Comparison of ENCODE assay signal across 18 cellular contexts in genomic region chr1:61111084-61112050, GRCh38. TPM values are rescaled to one million over a fixed set of nuclear protein-coding genes. Genes with fewer than 3 reads are reported as not detected.
DNase-seq lines count a peak whose midpoint lies in the region; ATAC-seq and TF ChIP-seq lines count a peak whose summit lies in the region.
"Had no signal": no experiment of that assay in that cellular context is flagged by ENCODE, and none has a peak within 500 bp of the region (broad histone marks: within the 10 kb centered on the region; RNA-seq: fewer than 3 reads in every experiment).

No MANE protein-coding gene starts in this region.

- H3K36me3 Mint-ChIP-seq in WTC11: peaks cover 23% of the 10 kb centered on the region

- DNase-seq in AG10803 (ENCODE audit: low read depth): peak; percentile 16
- no peak for DNase-seq in WTC11 (ENCODE audit: low spot score)
- DNase-seq in sciatic nerve (ENCODE audit: low spot score): no peak
- no peak for DNase-seq in WERI-Rb-1
- DNase-seq in amniotic stem cell (lab: John Stamatoyannopoulos, UW): no peak
- no peak for DNase-seq in stimulated activated CD4-positive, alpha-beta T cell treated with anti-CD3 and anti-CD28 coated beads, Interleukin-2, amount 100 ng/mL, for 24 hours
- DNase-seq: activated CD4-positive, alpha-beta T cell treated with anti-CD3 and anti-CD28 coated beads for 48 hours; activated CD8-positive, alpha-beta memory T cell treated with anti-CD3 and anti-CD28 coated beads, Interleukin-2, amount 50 U/mL, for 4 hours; activated effector memory CD4-positive, alpha-beta T cell treated with anti-CD3 and anti-CD28 coated beads, Interleukin-2, amount 50 U/mL, for 16 hours; amygdala; KBM-7; left colon; NCI-H1092 treated with DMSO at 0.1 percent for 48 hours; NCI-H2081 treated with DMSO at 0.1 percent for 48 hours had no signal

- H3K27me3 ChIP-seq in iPS-18a (ENCODE audit: control insufficient read depth, insufficient read depth, low read length): no peaks in the 10 kb centered on the region
- H3K27me3 ChIP-seq in WERI-Rb-1 (ENCODE audit: insufficient read depth, low read depth, severe bottlenecking): no peaks in the 10 kb centered on the region

- intact Hi-C loops in sciatic nerve (cut with DNase I): no loop called here

- TF ChIP-seq CTCF in AG10803 (conservative IDR thresholded peaks at IDR 0.05; ENCODE audit: low read length) (no peak), WTC11 (IDR thresholded peaks at IDR 0.05) (no peak), WERI-Rb-1 (IDR thresholded peaks at IDR 0.05; ENCODE audit: low read depth, low read length) (no peak)

- H3K9me3 ChIP-seq in iPS-18a (ENCODE audit: control insufficient read depth, low read depth, low read length) (no peaks in the 10 kb centered on the region), WERI-Rb-1 (ENCODE audit: severe bottlenecking) (no peaks in the 10 kb centered on the region)

- H3K27ac Mint-ChIP-seq in WTC11: peak overlapping the region; percentile 21

- no peak overlapping the region for H3K4me3 ChIP-seq in AG10803 (ENCODE audit: low read length)
- H3K4me3 ChIP-seq in iPS-18a (ENCODE audit: low read length): peak overlapping the region; percentile 10
- no peak overlapping the region for H3K4me3 ChIP-seq in WERI-Rb-1 (ENCODE audit: low read depth, low read length)

- no peak overlapping the region; the same call in 1 of the 2 replicates for H3K4me3 Mint-ChIP-seq in WTC11

- CTCF ChIA-PET in WTC11 (lab: Charles Lee): interaction anchor here (0.7 kb wide), 1 partner anchor 61 kb away, joined by 3 read pairs; no protein-coding TSS in a partner anchor

- peaks cover 26% of the 10 kb centered on the region for H3K9me3 Mint-ChIP-seq in WTC11

- H3K27me3 Mint-ChIP-seq in WTC11 (ENCODE audit: low read depth): no peaks in the 10 kb centered on the region

- peaks cover 11% of the 10 kb centered on the region for H3K4me1 ChIP-seq in iPS-18a (ENCODE audit: control insufficient read depth, low read depth, low read length)
- H3K4me1 ChIP-seq: parathyroid adenoma had no signal

- no peaks in the 10 kb centered on the region for H3K36me3 ChIP-seq in iPS-18a (ENCODE audit: control insufficient read depth, low read depth, low read length)
- no peaks in the 10 kb centered on the region for H3K36me3 ChIP-seq in WERI-Rb-1

- peaks cover 42% of the 10 kb centered on the region for H3K4me1 Mint-ChIP-seq in WTC11

- POLR2A ChIA-PET in WTC11 (lab: Charles Lee): interaction anchor here (1.1 kb wide), 1 partner anchor 11 kb away, joined by 3 read pairs; no protein-coding TSS in a partner anchor

- no peak overlapping the region for H3K9ac ChIP-seq in iPS-18a (ENCODE audit: low read length)
- H3K9ac ChIP-seq: parathyroid adenoma had no signal

- H3K27ac ChIP-seq in iPS-18a (ENCODE audit: low read length): no peak overlapping the region
- no peak overlapping the region for H3K27ac ChIP-seq in WERI-Rb-1
- H3K27ac ChIP-seq: parathyroid adenoma, RWPE1 had no signal

- ATAC-seq in WTC11 (peak; percentile 53), sciatic nerve (peak; percentile 32), HG03139 (IDR thresholded peaks at IDR 0.05; ENCODE audit: unreplicated experiment) (no peak)
- ATAC-seq: left colon had no signal

TF ChIP-seq in WTC11, 78 proteins besides CTCF, POLR2A, EP300 and RAD21:
- TF ChIP-seq TCF7 (CRISPR knock-in tag; IDR thresholded peaks at IDR 0.05; ENCODE audit: low read depth): no peak
- no peak for TF ChIP-seq ZNF317 (CRISPR knock-in tag; IDR thresholded peaks at IDR 0.05; ENCODE audit: borderline replicate concordance, low read depth)
- no peak for TF ChIP-seq ZNF121 (CRISPR knock-in tag; IDR thresholded peaks at IDR 0.05)
- TF ChIP-seq NR1H2 (CRISPR knock-in tag; IDR thresholded peaks at IDR 0.05): no peak
- no peak for TF ChIP-seq PRRX2 (CRISPR knock-in tag; IDR thresholded peaks at IDR 0.05)
- no peak for TF ChIP-seq FOXP4 (CRISPR knock-in tag; IDR thresholded peaks at IDR 0.05)
- no peak for TF ChIP-seq KAT7 (CRISPR knock-in tag; IDR thresholded peaks at IDR 0.05; ENCODE audit: borderline replicate concordance)
- TF ChIP-seq JAZF1 (CRISPR knock-in tag; IDR thresholded peaks at IDR 0.05): no peak
- TF ChIP-seq SOX15 (CRISPR knock-in tag; IDR thresholded peaks at IDR 0.05): no peak
- TF ChIP-seq ARID4B (CRISPR knock-in tag; IDR thresholded peaks at IDR 0.05; ENCODE audit: borderline replicate concordance): no peak
- no peak for TF ChIP-seq ETV6 (CRISPR knock-in tag; IDR thresholded peaks at IDR 0.05)
- TF ChIP-seq NFYB (CRISPR knock-in tag; conservative IDR thresholded peaks at IDR 0.05; ENCODE audit: low read depth): no peak
- no peak for TF ChIP-seq CREM (CRISPR knock-in tag; IDR thresholded peaks at IDR 0.05)
- TF ChIP-seq E2F5 (CRISPR knock-in tag; IDR thresholded peaks at IDR 0.05): no peak
- TF ChIP-seq ZNF425 (CRISPR knock-in tag; conservative IDR thresholded peaks at IDR 0.05): no peak

RNA-seq across cellular contexts. Expression of gene NFIA, which starts 29.0 kb away (rescaled TPM):
- 7.3 to 16.7 TPM (median 8.6 TPM) in 3 replicates for total RNA-seq in WTC11 (2021)
- 143 TPM for total RNA-seq in sciatic nerve
